Comparison of ENCODE assay signal across 2 cellular contexts in genomic region chr1:206105612-206106011, GRCh38.
TF ChIP-seq lines count a peak whose summit lies in the region.

No MANE protein-coding gene starts in this region.

TF ChIP-seq in HEK293, 187 proteins besides CTCF, POLR2A, EP300 and RAD21:
- TF ChIP-seq ZNF140 (tag by site-specific recombination; IDR thresholded peaks at IDR 0.05) (no peak), ZNF521 (tag by site-specific recombination; IDR thresholded peaks at IDR 0.05) (no peak), INSM2 (tag by site-specific recombination; IDR thresholded peaks at IDR 0.05) (no peak), ZNF2 (tag by site-specific recombination; IDR thresholded peaks at IDR 0.05) (no peak), ZNF37A (tag by site-specific recombination; IDR thresholded peaks at IDR 0.05) (no peak), PRDM10 (tag by site-specific recombination; IDR thresholded peaks at IDR 0.05) (peak; percentile 53), ZNF133 (tag by site-specific recombination; IDR thresholded peaks at IDR 0.05) (0 out of 2 replicates have a peak, but pooled peaks have one; percentile 18)

TF ChIP-seq in K562, 482 proteins besides CTCF, POLR2A, EP300 and RAD21:
- TF ChIP-seq SUPT5H (IDR thresholded peaks at IDR 0.05) (no peak), NKRF (IDR thresholded peaks at IDR 0.05; ENCODE audit: borderline replicate concordance) (no peak), RAD51 (IDR thresholded peaks at IDR 0.05; ENCODE audit: borderline replicate concordance, low read depth) (no peak), FOXM1 (IDR thresholded peaks at IDR 0.05; ENCODE audit: low read depth) (no peak), FOXM1 (CRISPR knock-in tag; IDR thresholded peaks at IDR 0.05; ENCODE audit: low read depth) (no peak), NEUROD1 (IDR thresholded peaks at IDR 0.05; ENCODE audit: borderline replicate concordance, low read depth, low read length, partially characterized antibody) (no peak), ZSCAN32 (CRISPR knock-in tag; IDR thresholded peaks at IDR 0.05) (no peak), ZNF277 (CRISPR knock-in tag; IDR thresholded peaks at IDR 0.05; ENCODE audit: borderline replicate concordance) (no peak), ZNF311 (CRISPR knock-in tag; IDR thresholded peaks at IDR 0.05) (no peak), ZBTB2 (IDR thresholded peaks at IDR 0.05) (no peak), ZNF780A (CRISPR knock-in tag; IDR thresholded peaks at IDR 0.05) (no peak), NCOA2 (IDR thresholded peaks at IDR 0.05; ENCODE audit: partially characterized antibody in 2 of 2) (no peak), POLR2AphosphoS2 (IDR thresholded peaks at IDR 0.05; ENCODE audit: low read length) (no peak), ZNF740 (CRISPR knock-in tag; IDR thresholded peaks at IDR 0.05) (no peak), ZNF740 (tag; IDR thresholded peaks at IDR 0.05) (no peak)
